In genomic region chr12:82857276-82857675, GRCh38 we compare ENCODE assay signal across 25 cellular contexts.
DNase-seq lines count a peak whose midpoint lies in the region; ATAC-seq, FAIRE-seq and TF ChIP-seq lines count a peak whose summit lies in the region.
"Had no signal": no experiment of that assay in that cellular context is flagged by ENCODE, and none has a peak within 500 bp of the region (broad histone marks: within the 10 kb centered on the region; RNA-seq: fewer than 3 reads in every experiment).

No MANE protein-coding gene starts in this region.

- intact Hi-C loops in kidney (cut with DNase I), result no loop called here

- H2BK5ac ChIP-seq in neuronal stem cell (ENCODE audit: low read length), result no peak overlapping the region

- no peak for FAIRE-seq in kidney (lab: Jason Lieb, UNC)
- FAIRE-seq: G401.6 had no signal

- H3K27ac Mint-ChIP-seq in GM23338 (peak overlapping the region; percentile 3; the same call in 1 of the 2 replicates), brain (peak overlapping the region in 3 of 5 experiments; percentile 8 to 14 (median 10))
- no peak overlapping the region for H3K27ac Mint-ChIP-seq in activated naive CD8-positive, alpha-beta T cell treated with anti-CD3 and anti-CD28 coated beads, Interleukin-2, amount 50 U/mL, for 24 hours
- H3K27ac Mint-ChIP-seq: activated naive CD4-positive, alpha-beta T cell treated with anti-CD3 and anti-CD28 coated beads, Interleukin-2, amount 50 U/mL, for 72 hours; B cell; memory B cell; stimulated activated naive CD8-positive, alpha-beta T cell treated with anti-CD3 and anti-CD28 coated beads, Interleukin-15, Interleukin-2, amounts not matched to agents 100 ng/mL and 50 ng/mL, for 24 hours had no signal

- H2BK15ac ChIP-seq in neuronal stem cell (ENCODE audit: low read length), result peak overlapping the region; percentile 53

- no peak overlapping the region for H2AK5ac ChIP-seq in neuronal stem cell (ENCODE audit: low read depth, low read length)

- no peak overlapping the region for H3K4ac ChIP-seq in neuronal stem cell (ENCODE audit: low read length)

- H3K4me1 ChIP-seq in GM23338 (ENCODE audit: insufficient read depth) (peaks cover 18% of the 10 kb centered on the region), kidney (ENCODE audit: control insufficient read depth in 1 of 2, insufficient read depth in 1 of 2, low read depth in 1 of 2, low read length in 2 of 2) (peaks cover 3 to 29% of the 10 kb centered on the region in 2 donors), neuronal stem cell (ENCODE audit: control insufficient read depth in 2 of 2, insufficient read depth in 1 of 2, low read depth in 1 of 2, low read length in 2 of 2) (peaks cover 3 to 8% of the 10 kb centered on the region in 2 donors)
- H3K4me1 ChIP-seq: ascending aorta, tibial nerve had no signal

- no peak overlapping the region for H3K23ac ChIP-seq in neuronal stem cell (ENCODE audit: low read depth, low read length, poor library complexity)

- peak overlapping the region; percentile 73 for H3K18ac ChIP-seq in neuronal stem cell (ENCODE audit: low read length)

- no peaks in the 10 kb centered on the region for H3K9me3 ChIP-seq in kidney (ENCODE audit: control insufficient read depth in 1 of 2, low read length in 2 of 2)
- H3K9me3 ChIP-seq in neuronal stem cell (replicated peaks in 1 of 2; ENCODE audit: control insufficient read depth in 2 of 2, insufficient read depth in 1 of 2, low read depth in 1 of 2, low read length in 2 of 2), result peaks cover 0 to 5% of the 10 kb centered on the region in 2 donors
- H3K9me3 ChIP-seq: ascending aorta, HAP-1, MG63, tibial nerve had no signal

- no peak overlapping the region for H3K4me3 ChIP-seq in GM23338
- peak overlapping the region; percentile 1 to 27 for H3K4me3 ChIP-seq in kidney (ENCODE audit: low read length in 2 of 2)
- H3K4me3 ChIP-seq in neuronal stem cell (ENCODE audit: low read length in 2 of 2), result no peak overlapping the region
- H3K4me3 ChIP-seq: ascending aorta, HAP-1, MG63, skin epidermis, tibial nerve had no signal

- no peaks in the 10 kb centered on the region for H3K79me2 ChIP-seq in GM23338 (replicated peaks; ENCODE audit: insufficient read depth)

- DNase-seq in GM23338 (ENCODE audit: low spot score) (no peak), kidney (peak; percentile 78), neuronal stem cell (ENCODE audit: low spot score) (no peak), epidermal melanocyte (ENCODE audit: insufficient read length, low spot score) (no peak)
- DNase-seq in activated naive CD8-positive, alpha-beta T cell treated with anti-CD3 and anti-CD28 coated beads, Interleukin-2, amount 50 U/mL, for 24 hours, result no peak
- DNase-seq: KG1, MG63, NCI-H1105 treated with DMSO at 0.1 percent for 48 hours, NCI-H2029, NCI-H526 treated with DMSO at 0.1 percent for 48 hours, SHP77 had no signal

- H3K36me3 ChIP-seq in GM23338 (ENCODE audit: insufficient read depth) (no peaks in the 10 kb centered on the region), kidney (ENCODE audit: control insufficient read depth in 1 of 2, insufficient read depth in 2 of 2, low read length in 2 of 2) (no peaks in the 10 kb centered on the region), neuronal stem cell (replicated peaks in 1 of 2; ENCODE audit: control insufficient read depth in 2 of 2, insufficient read depth in 2 of 2, low read length in 2 of 2) (peaks cover 0 to 50% of the 10 kb centered on the region in 2 donors)
- H3K36me3 ChIP-seq: ascending aorta, HAP-1, MG63 had no signal

- H2BK12ac ChIP-seq in neuronal stem cell (ENCODE audit: low read length), result peak overlapping the region; percentile 26

- H3K27me3 Mint-ChIP-seq in GM23338 (ENCODE audit: insufficient read depth, low read depth, poor library complexity) (peaks cover 1% of the 10 kb centered on the region), brain (peaks cover 5% of the 10 kb centered on the region)
- H3K27me3 Mint-ChIP-seq in activated naive CD8-positive, alpha-beta T cell treated with anti-CD3 and anti-CD28 coated beads, Interleukin-2, amount 50 U/mL, for 24 hours, result no peaks in the 10 kb centered on the region
- H3K27me3 Mint-ChIP-seq: B cell; memory B cell; stimulated activated naive CD8-positive, alpha-beta T cell treated with anti-CD3 and anti-CD28 coated beads, Interleukin-15, Interleukin-2, amounts not matched to agents 100 ng/mL and 50 ng/mL, for 24 hours had no signal

- no peak overlapping the region for H4K8ac ChIP-seq in neuronal stem cell (ENCODE audit: low read depth, low read length)

- no peak overlapping the region for H3K27ac ChIP-seq in GM23338 (ENCODE audit: low read depth)
- H3K27ac ChIP-seq in kidney (ENCODE audit: low read depth in 2 of 2, low read length in 2 of 2), result peak overlapping the region; percentile 52 to 63
- H3K27ac ChIP-seq in neuronal stem cell (replicated peaks; ENCODE audit: low read length), result no peak overlapping the region
- H3K27ac ChIP-seq: ascending aorta, epithelial cell of prostate had no signal

- H3K27me3 ChIP-seq in GM23338 (ENCODE audit: insufficient read depth), result no peaks in the 10 kb centered on the region
- H3K27me3 ChIP-seq in neuronal stem cell (ENCODE audit: control insufficient read depth in 3 of 3, insufficient read depth in 3 of 3, low read depth in 1 of 3, low read length in 3 of 3), result no peaks in the 10 kb centered on the region
- H3K27me3 ChIP-seq: ascending aorta, MG63, tibial nerve had no signal

- H3K9me2 ChIP-seq in GM23338 (ENCODE audit: insufficient read depth), result no peaks in the 10 kb centered on the region

- no CpG with 5 or more reads among the region's 7 CpGs for WGBS in neuronal stem cell (ENCODE audit: extremely low coverage in 2 of 2, insufficient read length in 2 of 2, insufficient replicate concordance in 1 of 2), 2 donors

- H4K20me1 ChIP-seq in GM23338 (replicated peaks; ENCODE audit: insufficient read depth), result no peaks in the 10 kb centered on the region; the same call in 1 of the 2 replicates

- peaks cover 21% of the 10 kb centered on the region for H3K4me1 Mint-ChIP-seq in GM23338
- peaks cover 82% of the 10 kb centered on the region for H3K4me1 Mint-ChIP-seq in brain
- H3K4me1 Mint-ChIP-seq in activated naive CD8-positive, alpha-beta T cell treated with anti-CD3 and anti-CD28 coated beads, Interleukin-2, amount 50 U/mL, for 24 hours, result no peaks in the 10 kb centered on the region
- H3K4me1 Mint-ChIP-seq: B cell, memory B cell had no signal

- H3K9ac ChIP-seq in kidney (ENCODE audit: low read length in 2 of 2), result peak overlapping the region in 1 of 2 donors; percentile 3
- no peak overlapping the region for H3K9ac ChIP-seq in neuronal stem cell (ENCODE audit: low read depth, low read length, poor library complexity)

- H3K9me3 Mint-ChIP-seq in GM23338, result no peaks in the 10 kb centered on the region
- no peaks in the 10 kb centered on the region for H3K9me3 Mint-ChIP-seq in brain
- H3K9me3 Mint-ChIP-seq in activated naive CD8-positive, alpha-beta T cell treated with anti-CD3 and anti-CD28 coated beads, Interleukin-2, amount 50 U/mL, for 24 hours, result no peaks in the 10 kb centered on the region
- H3K9me3 Mint-ChIP-seq: activated naive CD4-positive, alpha-beta T cell treated with anti-CD3 and anti-CD28 coated beads, Interleukin-2, amount 50 U/mL, for 72 hours; memory B cell; stimulated activated naive CD8-positive, alpha-beta T cell treated with anti-CD3 and anti-CD28 coated beads, Interleukin-15, Interleukin-2, amounts not matched to agents 100 ng/mL and 50 ng/mL, for 24 hours had no signal

- TF ChIP-seq CTCF in GM23338 (conservative IDR thresholded peaks at IDR 0.05; ENCODE audit: low read depth in 2 of 2) (no peak), brain (conservative IDR thresholded peaks at IDR 0.05) (no peak), kidney (IDR thresholded peaks at IDR 0.05; ENCODE audit: borderline replicate concordance, extremely low read depth, insufficient read depth) (no peak)

- H3K4me3 Mint-ChIP-seq in GM23338 (no peak overlapping the region), brain (no peak overlapping the region)
- H3K4me3 Mint-ChIP-seq in activated naive CD8-positive, alpha-beta T cell treated with anti-CD3 and anti-CD28 coated beads, Interleukin-2, amount 50 U/mL, for 24 hours, result no peak overlapping the region
- H3K4me3 Mint-ChIP-seq: B cell; memory B cell; stimulated activated naive CD8-positive, alpha-beta T cell treated with anti-CD3 and anti-CD28 coated beads, Interleukin-15, Interleukin-2, amounts not matched to agents 100 ng/mL and 50 ng/mL, for 24 hours had no signal

- H4K91ac ChIP-seq in neuronal stem cell (ENCODE audit: low read depth, low read length, poor library complexity), result no peak overlapping the region

- no peaks in the 10 kb centered on the region for H3K79me1 ChIP-seq in neuronal stem cell (ENCODE audit: low read depth, low read length)

- H2BK120ac ChIP-seq in neuronal stem cell (ENCODE audit: low read depth, low read length), result no peak overlapping the region

- H3F3A ChIP-seq in GM23338 (replicated peaks; ENCODE audit: low read depth), result no peaks in the 10 kb centered on the region

- H3K36me3 Mint-ChIP-seq in GM23338 (ENCODE audit: low read depth), result no peaks in the 10 kb centered on the region
- peaks cover 62% of the 10 kb centered on the region for H3K36me3 Mint-ChIP-seq in brain
- H3K36me3 Mint-ChIP-seq in activated naive CD8-positive, alpha-beta T cell treated with anti-CD3 and anti-CD28 coated beads, Interleukin-2, amount 50 U/mL, for 24 hours (ENCODE audit: low read depth), result no peaks in the 10 kb centered on the region

- ATAC-seq in GM23338 (no peak), HG03342 (IDR thresholded peaks at IDR 0.05; ENCODE audit: unreplicated experiment) (no peak), HG02840 (IDR thresholded peaks at IDR 0.05; ENCODE audit: low FRiP score, unreplicated experiment) (no peak)
- no peak for ATAC-seq in activated naive CD8-positive, alpha-beta T cell treated with anti-CD3 and anti-CD28 coated beads, Interleukin-2, amount 50 U/mL, for 24 hours
- ATAC-seq: activated naive CD4-positive, alpha-beta T cell treated with anti-CD3 and anti-CD28 coated beads, Interleukin-2, amount 50 U/mL, for 72 hours; Panc1 had no signal

- no peak overlapping the region for H3K14ac ChIP-seq in neuronal stem cell (ENCODE audit: low read length)

- peak overlapping the region; percentile 18 for H3K4me2 ChIP-seq in GM23338
- H3K4me2 ChIP-seq in neuronal stem cell (ENCODE audit: insufficient read depth, low read length, poor library complexity, severe bottlenecking), result no peak overlapping the region

- H2AFZ ChIP-seq in GM23338 (no peak overlapping the region), neuronal stem cell (ENCODE audit: low read length) (no peak overlapping the region)

TF ChIP-seq in GM23338, 12 proteins besides CTCF, POLR2A, EP300 and RAD21 (continues in another document):
- TF ChIP-seq NANOG (IDR thresholded peaks at IDR 0.05; ENCODE audit: borderline replicate concordance) (no peak), STAT1 (IDR thresholded peaks at IDR 0.05; ENCODE audit: unreplicated experiment) (no peak)

Comparison
In these comparisons a context has a peak if more than half of its experiments do, and no peak if none do; other contexts are left out.
1. H3K27ac ChIP-seq: peak in kidney (2 of 2); none in GM23338 (single experiment) and neuronal stem cell (single experiment).
2. H3K4me3 ChIP-seq: peak in kidney (2 of 2); none in GM23338 (single experiment) and neuronal stem cell (0 of 2).